In the genomic region with DNA sequence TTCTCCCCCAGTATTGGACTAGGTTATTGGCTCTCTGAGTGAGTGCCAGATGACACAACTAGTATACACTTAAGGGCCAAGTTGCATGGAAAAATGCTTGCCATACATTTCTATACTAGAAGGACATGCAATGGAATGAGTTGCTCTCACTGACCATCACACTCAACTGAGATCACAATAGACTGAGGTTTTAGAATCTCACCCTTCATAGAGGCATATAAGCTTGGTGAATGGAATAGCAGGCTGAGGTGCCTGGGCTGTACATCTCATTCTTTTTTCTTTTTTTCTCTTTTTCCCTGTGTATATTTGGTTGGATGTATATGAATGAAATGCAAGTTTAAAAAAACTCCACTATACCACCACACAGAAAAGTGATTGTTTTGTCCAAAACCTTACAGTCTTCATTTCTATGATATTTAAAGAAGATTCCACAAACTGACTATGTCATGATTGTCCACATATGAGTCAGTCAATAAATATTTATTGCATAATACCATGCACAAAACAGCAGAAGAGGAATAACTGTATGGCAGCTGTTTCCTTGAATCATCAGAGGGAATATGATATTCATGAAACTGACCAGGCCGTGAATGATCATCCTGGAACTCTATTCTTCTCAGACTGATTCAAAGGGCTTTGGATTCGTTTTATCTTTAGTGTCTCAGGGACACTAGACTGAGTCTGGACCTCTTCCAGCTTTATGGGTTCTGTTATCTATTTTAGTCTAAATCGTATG, we compare ENCODE assay signal across 1 cellular context.
TF ChIP-seq lines count a peak whose summit lies in the region.

No MANE protein-coding gene starts in this region.

TF ChIP-seq in GM23338, 12 proteins besides CTCF, POLR2A, EP300 and RAD21 (continued from another document):
- TF ChIP-seq, protein P1, sequence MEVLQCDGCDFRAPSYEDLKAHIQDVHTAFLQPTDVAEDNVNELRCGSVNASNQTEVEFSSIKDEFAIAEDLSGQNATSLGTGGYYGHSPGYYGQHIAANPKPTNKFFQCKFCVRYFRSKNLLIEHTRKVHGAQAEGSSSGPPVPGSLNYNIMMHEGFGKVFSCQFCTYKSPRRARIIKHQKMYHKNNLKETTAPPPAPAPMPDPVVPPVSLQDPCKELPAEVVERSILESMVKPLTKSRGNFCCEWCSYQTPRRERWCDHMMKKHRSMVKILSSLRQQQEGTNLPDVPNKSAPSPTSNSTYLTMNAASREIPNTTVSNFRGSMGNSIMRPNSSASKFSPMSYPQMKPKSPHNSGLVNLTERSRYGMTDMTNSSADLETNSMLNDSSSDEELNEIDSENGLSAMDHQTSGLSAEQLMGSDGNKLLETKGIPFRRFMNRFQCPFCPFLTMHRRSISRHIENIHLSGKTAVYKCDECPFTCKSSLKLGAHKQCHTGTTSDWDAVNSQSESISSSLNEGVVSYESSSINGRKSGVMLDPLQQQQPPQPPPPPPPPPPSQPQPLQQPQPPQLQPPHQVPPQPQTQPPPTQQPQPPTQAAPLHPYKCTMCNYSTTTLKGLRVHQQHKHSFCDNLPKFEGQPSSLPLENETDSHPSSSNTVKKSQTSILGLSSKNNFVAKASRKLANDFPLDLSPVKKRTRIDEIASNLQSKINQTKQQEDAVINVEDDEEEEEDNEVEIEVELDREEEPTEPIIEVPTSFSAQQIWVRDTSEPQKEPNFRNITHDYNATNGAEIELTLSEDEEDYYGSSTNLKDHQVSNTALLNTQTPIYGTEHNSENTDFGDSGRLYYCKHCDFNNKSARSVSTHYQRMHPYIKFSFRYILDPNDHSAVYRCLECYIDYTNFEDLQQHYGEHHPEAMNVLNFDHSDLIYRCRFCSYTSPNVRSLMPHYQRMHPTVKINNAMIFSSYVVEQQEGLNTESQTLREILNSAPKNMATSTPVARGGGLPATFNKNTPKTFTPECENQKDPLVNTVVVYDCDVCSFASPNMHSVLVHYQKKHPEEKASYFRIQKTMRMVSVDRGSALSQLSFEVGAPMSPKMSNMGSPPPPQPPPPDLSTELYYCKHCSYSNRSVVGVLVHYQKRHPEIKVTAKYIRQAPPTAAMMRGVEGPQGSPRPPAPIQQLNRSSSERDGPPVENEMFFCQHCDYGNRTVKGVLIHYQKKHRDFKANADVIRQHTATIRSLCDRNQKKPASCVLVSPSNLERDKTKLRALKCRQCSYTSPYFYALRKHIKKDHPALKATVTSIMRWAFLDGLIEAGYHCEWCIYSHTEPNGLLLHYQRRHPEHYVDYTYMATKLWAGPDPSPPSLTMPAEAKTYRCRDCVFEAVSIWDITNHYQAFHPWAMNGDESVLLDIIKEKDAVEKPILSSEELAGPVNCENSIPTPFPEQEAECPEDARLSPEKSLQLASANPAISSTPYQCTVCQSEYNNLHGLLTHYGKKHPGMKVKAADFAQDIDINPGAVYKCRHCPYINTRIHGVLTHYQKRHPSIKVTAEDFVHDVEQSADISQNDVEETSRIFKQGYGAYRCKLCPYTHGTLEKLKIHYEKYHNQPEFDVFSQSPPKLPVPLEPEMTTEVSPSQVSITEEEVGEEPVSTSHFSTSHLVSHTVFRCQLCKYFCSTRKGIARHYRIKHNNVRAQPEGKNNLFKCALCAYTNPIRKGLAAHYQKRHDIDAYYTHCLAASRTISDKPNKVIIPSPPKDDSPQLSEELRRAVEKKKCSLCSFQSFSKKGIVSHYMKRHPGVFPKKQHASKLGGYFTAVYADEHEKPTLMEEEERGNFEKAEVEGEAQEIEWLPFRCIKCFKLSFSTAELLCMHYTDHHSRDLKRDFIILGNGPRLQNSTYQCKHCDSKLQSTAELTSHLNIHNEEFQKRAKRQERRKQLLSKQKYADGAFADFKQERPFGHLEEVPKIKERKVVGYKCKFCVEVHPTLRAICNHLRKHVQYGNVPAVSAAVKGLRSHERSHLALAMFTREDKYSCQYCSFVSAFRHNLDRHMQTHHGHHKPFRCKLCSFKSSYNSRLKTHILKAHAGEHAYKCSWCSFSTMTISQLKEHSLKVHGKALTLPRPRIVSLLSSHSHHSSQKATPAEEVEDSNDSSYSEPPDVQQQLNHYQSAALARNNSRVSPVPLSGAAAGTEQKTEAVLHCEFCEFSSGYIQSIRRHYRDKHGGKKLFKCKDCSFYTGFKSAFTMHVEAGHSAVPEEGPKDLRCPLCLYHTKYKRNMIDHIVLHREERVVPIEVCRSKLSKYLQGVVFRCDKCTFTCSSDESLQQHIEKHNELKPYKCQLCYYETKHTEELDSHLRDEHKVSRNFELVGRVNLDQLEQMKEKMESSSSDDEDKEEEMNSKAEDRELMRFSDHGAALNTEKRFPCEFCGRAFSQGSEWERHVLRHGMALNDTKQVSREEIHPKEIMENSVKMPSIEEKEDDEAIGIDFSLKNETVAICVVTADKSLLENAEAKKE (CRISPR knock-in tag; IDR thresholded peaks at IDR 0.05): no peak
- TF ChIP-seq, protein P2, sequence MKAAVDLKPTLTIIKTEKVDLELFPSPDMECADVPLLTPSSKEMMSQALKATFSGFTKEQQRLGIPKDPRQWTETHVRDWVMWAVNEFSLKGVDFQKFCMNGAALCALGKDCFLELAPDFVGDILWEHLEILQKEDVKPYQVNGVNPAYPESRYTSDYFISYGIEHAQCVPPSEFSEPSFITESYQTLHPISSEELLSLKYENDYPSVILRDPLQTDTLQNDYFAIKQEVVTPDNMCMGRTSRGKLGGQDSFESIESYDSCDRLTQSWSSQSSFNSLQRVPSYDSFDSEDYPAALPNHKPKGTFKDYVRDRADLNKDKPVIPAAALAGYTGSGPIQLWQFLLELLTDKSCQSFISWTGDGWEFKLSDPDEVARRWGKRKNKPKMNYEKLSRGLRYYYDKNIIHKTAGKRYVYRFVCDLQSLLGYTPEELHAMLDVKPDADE (IDR thresholded peaks at IDR 0.05): no peak
